In the genomic region with DNA sequence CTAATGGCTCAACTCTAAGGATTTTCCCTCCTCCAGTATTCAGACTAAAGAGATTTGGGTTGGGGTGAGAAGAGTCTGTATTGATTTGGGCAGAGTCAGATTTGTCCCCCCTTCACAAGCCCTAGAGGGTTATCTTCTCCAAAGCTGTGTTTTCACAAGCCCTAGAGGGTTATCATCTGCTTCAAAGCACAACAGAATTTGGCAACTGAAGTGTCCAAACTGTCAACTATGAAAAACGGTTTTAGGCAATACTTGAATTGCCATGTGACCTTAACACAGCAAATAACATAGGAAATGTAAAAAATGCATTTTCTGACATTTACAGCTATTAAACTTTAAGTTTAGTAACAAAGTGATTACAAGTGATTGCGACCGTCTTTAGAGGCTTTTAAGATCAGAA, we compare ENCODE assay signal across 18 cellular contexts.
DNase-seq lines count a peak whose midpoint lies in the region; ATAC-seq and TF ChIP-seq lines count a peak whose summit lies in the region.
"Had no signal": no experiment of that assay in that cellular context is flagged by ENCODE, and none has a peak within 500 bp of the region (broad histone marks: within the 10 kb centered on the region; RNA-seq: fewer than 3 reads in every experiment).

No MANE protein-coding gene starts in this region.

- peaks cover 57% of the 10 kb centered on the region for H3K4me1 Mint-ChIP-seq in mesothelial cell of epicardium
- no peaks in the 10 kb centered on the region for H3K4me1 Mint-ChIP-seq in stimulated activated naive CD8-positive, alpha-beta T cell treated with anti-CD3 and anti-CD28 coated beads, Interleukin-15, amount 100 ng/mL, for 72 hours
- H3K4me1 Mint-ChIP-seq in type B pancreatic cell (ENCODE audit: unreplicated experiment), result peaks cover 8% of the 10 kb centered on the region

- POLR2A ChIA-PET in HEK293T (lab: Yijun Ruan, JAX), result interaction anchor here (0.8 kb wide), 1 partner anchor 491 kb away, joined by 3 read pairs; a partner anchor contains a TSS

- DNase-seq in HEK293T (ENCODE audit: extremely low spot score) (no peak), NCI-H82 (lab: John Stamatoyannopoulos, UW) (peak; percentile 31), erythroblast (lab: John Stamatoyannopoulos, UW) (peak; percentile 3 to 39), mesothelial cell of epicardium (ENCODE audit: low spot score in 2 of 2, unreplicated experiment in 2 of 2) (no peak), Kasumi-1 (lab: John Stamatoyannopoulos, UW) (no peak), Ammon's horn (ENCODE audit: low spot score) (no peak), type B pancreatic cell (ENCODE audit: extremely low spot score, unreplicated experiment) (no peak)
- no peak for DNase-seq in stimulated activated naive CD8-positive, alpha-beta T cell treated with anti-CD3 and anti-CD28 coated beads, Interleukin-15, amount 100 ng/mL, for 72 hours
- DNase-seq: C1 segment of cervical spinal cord, DMS53, H9, IMR-90, NCI-H1048, NCI-H146, NCI-H2081 treated with DMSO at 0.1 percent for 48 hours, Peyer's patch, SIG-M5 had no signal

- no peak for ATAC-seq in stimulated activated naive CD8-positive, alpha-beta T cell treated with anti-CD3 and anti-CD28 coated beads, Interleukin-15, amount 100 ng/mL, for 72 hours
- ATAC-seq: GM12878 had no signal

- H3K36me3 Mint-ChIP-seq in mesothelial cell of epicardium (no peaks in the 10 kb centered on the region), type B pancreatic cell (no peaks in the 10 kb centered on the region)

- CTCF ChIA-PET in HEK293T (lab: Yijun Ruan, JAX), result no interaction called here

- TF ChIP-seq CTCF in mesothelial cell of epicardium (IDR thresholded peaks at IDR 0.05; ENCODE audit: unreplicated experiment) (no peak), type B pancreatic cell (conservative IDR thresholded peaks at IDR 0.05) (no peak)

- H3K27me3 Mint-ChIP-seq in mesothelial cell of epicardium (ENCODE audit: low read depth) (peaks cover 18% of the 10 kb centered on the region), type B pancreatic cell (no peaks in the 10 kb centered on the region)
- peaks cover 25% of the 10 kb centered on the region for H3K27me3 Mint-ChIP-seq in stimulated activated naive CD8-positive, alpha-beta T cell treated with anti-CD3 and anti-CD28 coated beads, Interleukin-15, amount 100 ng/mL, for 72 hours

- H3K9me3 Mint-ChIP-seq in mesothelial cell of epicardium (no peaks in the 10 kb centered on the region), type B pancreatic cell (no peaks in the 10 kb centered on the region)
- no peaks in the 10 kb centered on the region for H3K9me3 Mint-ChIP-seq in stimulated activated naive CD8-positive, alpha-beta T cell treated with anti-CD3 and anti-CD28 coated beads, Interleukin-15, amount 100 ng/mL, for 72 hours
- H3K9me3 Mint-ChIP-seq: H9 had no signal

- H3K27ac Mint-ChIP-seq in mesothelial cell of epicardium (peak overlapping the region; percentile 18), type B pancreatic cell (no peak overlapping the region)
- H3K27ac Mint-ChIP-seq in stimulated activated naive CD8-positive, alpha-beta T cell treated with anti-CD3 and anti-CD28 coated beads, Interleukin-15, amount 100 ng/mL, for 72 hours, result no peak overlapping the region
- H3K27ac Mint-ChIP-seq: H9 had no signal

- H3K4me3 Mint-ChIP-seq in mesothelial cell of epicardium, result no peak overlapping the region
- no peak overlapping the region for H3K4me3 Mint-ChIP-seq in stimulated activated naive CD8-positive, alpha-beta T cell treated with anti-CD3 and anti-CD28 coated beads, Interleukin-15, amount 100 ng/mL, for 72 hours
- no peak overlapping the region for H3K4me3 Mint-ChIP-seq in type B pancreatic cell
- H3K4me3 Mint-ChIP-seq: H9 had no signal

- TF ChIP-seq POLR2A in erythroblast (IDR thresholded peaks at IDR 0.05; ENCODE audit: low read length), result no peak

TF ChIP-seq in HEK293T, 16 proteins besides CTCF, POLR2A, EP300 and RAD21:
- TF ChIP-seq, protein P1, sequence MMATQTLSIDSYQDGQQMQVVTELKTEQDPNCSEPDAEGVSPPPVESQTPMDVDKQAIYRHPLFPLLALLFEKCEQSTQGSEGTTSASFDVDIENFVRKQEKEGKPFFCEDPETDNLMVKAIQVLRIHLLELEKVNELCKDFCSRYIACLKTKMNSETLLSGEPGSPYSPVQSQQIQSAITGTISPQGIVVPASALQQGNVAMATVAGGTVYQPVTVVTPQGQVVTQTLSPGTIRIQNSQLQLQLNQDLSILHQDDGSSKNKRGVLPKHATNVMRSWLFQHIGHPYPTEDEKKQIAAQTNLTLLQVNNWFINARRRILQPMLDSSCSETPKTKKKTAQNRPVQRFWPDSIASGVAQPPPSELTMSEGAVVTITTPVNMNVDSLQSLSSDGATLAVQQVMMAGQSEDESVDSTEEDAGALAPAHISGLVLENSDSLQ (IDR thresholded peaks at IDR 0.05), result 0 out of 2 replicates have a peak, but pooled peaks have one; percentile 26
- no peak for TF ChIP-seq L3MBTL2 (conservative IDR thresholded peaks at IDR 0.05)

Comparison
In these comparisons a context has a peak if more than half of its experiments do, and no peak if none do; other contexts are left out.
1. DNase-seq: peak in NCI-H82 (single experiment) and erythroblast (2 of 2); none in HEK293T (single experiment), mesothelial cell of epicardium (0 of 2), Kasumi-1 (0 of 2), stimulated activated naive CD8-positive, alpha-beta T cell treated with anti-CD3 and anti-CD28 coated beads, Interleukin-15, amount 100 ng/mL, for 72 hours (0 of 2), Ammon's horn (single experiment) and type B pancreatic cell (single experiment).